10 cellular contexts compared by ENCODE assay signal in the genomic region with DNA sequence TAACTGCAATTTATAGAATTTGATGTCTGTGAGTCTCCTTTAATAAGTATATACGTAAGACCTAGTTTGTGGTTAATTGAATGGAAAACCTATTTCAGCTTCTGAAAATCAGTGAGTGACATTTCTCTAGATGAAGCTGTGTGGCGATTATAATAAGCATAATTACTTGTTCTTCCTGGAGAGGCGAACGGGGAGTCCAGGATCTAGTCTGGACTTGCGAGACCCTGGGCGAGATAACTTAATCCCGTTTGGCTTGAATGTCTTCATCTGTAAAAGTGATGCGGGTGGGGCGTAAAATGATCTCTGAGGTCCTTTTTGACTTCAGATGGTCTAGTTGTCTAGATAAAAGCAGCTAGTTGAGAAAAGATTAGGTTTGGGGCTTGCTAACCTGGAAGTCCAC. TPM values are rescaled to one million over a fixed set of nuclear protein-coding genes. Genes with fewer than 3 reads are reported as not detected.
A peak's percentile ranks its signal among the peaks of the same experiment; 100 is the strongest.
DNase-seq lines count a peak whose midpoint lies in the region; ATAC-seq and TF ChIP-seq lines count a peak whose summit lies in the region.
"Had no signal": no experiment of that assay in that cellular context is flagged by ENCODE, and none has a peak within 500 bp of the region (broad histone marks: within the 10 kb centered on the region; RNA-seq: fewer than 3 reads in every experiment).

No MANE protein-coding gene starts in this region.

- no peak overlapping the region for H2AK5ac ChIP-seq in H9 (ENCODE audit: insufficient read length, low read length)

- H3K27ac ChIP-seq in H9 (ENCODE audit: insufficient read length, low read depth, low read length) (no peak overlapping the region), hepatocyte (no peak overlapping the region), rectal smooth muscle tissue (ENCODE audit: low read depth, low read length) (no peak overlapping the region)

- no peak overlapping the region for H3K9ac ChIP-seq in H9 (ENCODE audit: extremely low read depth, insufficient read length, low read length)
- no peak overlapping the region for H3K9ac ChIP-seq in rectal smooth muscle tissue (ENCODE audit: low read length)

- H3K27me3 ChIP-seq in H9 (ENCODE audit: insufficient read depth, low read length) (no peaks in the 10 kb centered on the region), hepatocyte (no peaks in the 10 kb centered on the region), rectal smooth muscle tissue (ENCODE audit: control insufficient read depth, insufficient read depth, low read length) (no peaks in the 10 kb centered on the region)

- peaks cover 10% of the 10 kb centered on the region for H3K23me2 ChIP-seq in H9 (ENCODE audit: insufficient read length, low read depth, low read length, poor library complexity, severe bottlenecking)

- H3K18ac ChIP-seq in H9 (ENCODE audit: insufficient read length, low read depth, low read length), result no peak overlapping the region

- H4K91ac ChIP-seq in H9 (ENCODE audit: insufficient read length, low read depth, low read length), result no peak overlapping the region

- no peak overlapping the region for H3T11ph ChIP-seq in H9 (ENCODE audit: low read length)

- H3K4me1 ChIP-seq in H9 (ENCODE audit: insufficient read depth, low read length), result no peaks in the 10 kb centered on the region
- no peaks in the 10 kb centered on the region for H3K4me1 ChIP-seq in hepatocyte (ENCODE audit: insufficient read depth)
- no peaks in the 10 kb centered on the region for H3K4me1 ChIP-seq in rectal smooth muscle tissue (ENCODE audit: control insufficient read depth, insufficient read depth, low read length)

- H3K4me2 ChIP-seq in H9 (ENCODE audit: insufficient read depth, insufficient read length, low read length) (no peak overlapping the region), hepatocyte (peak overlapping the region; percentile 91)

- no peak for TF ChIP-seq CTCF in H9 (conservative IDR thresholded peaks at IDR 0.05)
- TF ChIP-seq CTCF in activated B cell treated with CpG ODN at 0.5 μM for 24 hours (IDR thresholded peaks at IDR 0.05), result no peak
- no peak for TF ChIP-seq CTCF in hepatocyte (IDR thresholded peaks at IDR 0.05; ENCODE audit: poor library complexity)
- TF ChIP-seq CTCF in GM10248 (IDR thresholded peaks at IDR 0.05; ENCODE audit: control extremely low read depth, extremely low read depth, low read depth, missing control alignments), result no peak

- no peak overlapping the region for H2BK15ac ChIP-seq in H9 (ENCODE audit: low read depth, low read length)

- H3K23ac ChIP-seq in H9 (ENCODE audit: insufficient read length, low read depth, low read length), result no peak overlapping the region

- H3K36me3 Mint-ChIP-seq in H9 (ENCODE audit: insufficient read depth in 1 of 3, low read depth in 3 of 3) (no peaks in the 10 kb centered on the region; a peak in 1 of 7 replicates), activated B cell treated with CpG ODN at 0.5 μM for 24 hours (ENCODE audit: low read depth) (no peaks in the 10 kb centered on the region)

- H3K4me1 Mint-ChIP-seq in H9, result peaks cover 14 to 18% of the 10 kb centered on the region in 2 experiments
- H3K4me1 Mint-ChIP-seq in activated B cell treated with CpG ODN at 0.5 μM for 24 hours, result peaks cover 12% of the 10 kb centered on the region

- no peaks in the 10 kb centered on the region for H3K9me2 ChIP-seq in hepatocyte (replicated peaks; ENCODE audit: insufficient read depth)

- DNase-seq in H9, result no peak
- DNase-seq in activated B cell treated with CpG ODN at 0.5 μM for 24 hours, result no peak
- DNase-seq in hepatocyte (ENCODE audit: low spot score), result no peak
- no peak for DNase-seq in foreskin melanocyte
- DNase-seq in GM19238 (ENCODE audit: insufficient read length, low spot score), result no peak
- no peak for DNase-seq in GM10248 (ENCODE audit: extremely low spot score)
- DNase-seq: amniotic stem cell, GDM1 had no signal

- H3K27me3 Mint-ChIP-seq in H9 (ENCODE audit: low read depth), result peaks cover 37% of the 10 kb centered on the region
- H3K27me3 Mint-ChIP-seq in activated B cell treated with CpG ODN at 0.5 μM for 24 hours, result peaks cover 13% of the 10 kb centered on the region

- H3K79me1 ChIP-seq in H9 (ENCODE audit: insufficient read depth, low read depth, low read length, poor library complexity, severe bottlenecking), result no peaks in the 10 kb centered on the region

- no peak overlapping the region for H2BK120ac ChIP-seq in H9 (ENCODE audit: low read depth, low read length, poor library complexity, severe bottlenecking)

- H4K20me1 ChIP-seq in H9 (ENCODE audit: control insufficient read depth, insufficient read depth, insufficient read length), result no peaks in the 10 kb centered on the region
- H4K20me1 ChIP-seq in hepatocyte (ENCODE audit: insufficient read depth, poor library complexity, severe bottlenecking), result no peaks in the 10 kb centered on the region

- no peak for ATAC-seq in activated B cell treated with CpG ODN at 0.5 μM for 24 hours (ENCODE audit: low read depth)
- no peak for ATAC-seq in GM18868 (IDR thresholded peaks at IDR 0.05; ENCODE audit: unreplicated experiment)

- no CpG with 5 or more reads among the region's 9 CpGs for WGBS in H9 (ENCODE audit: extremely low coverage, insufficient read length, low lambda C conversion rate)
- WGBS in hepatocyte (ENCODE audit: low lambda C conversion rate, missing lambda C conversion rate), result 47% methylated on average over 9 of the region's 9 CpGs

- H3K36me3 ChIP-seq in hepatocyte (replicated peaks; ENCODE audit: insufficient read depth, low read depth) (no peaks in the 10 kb centered on the region), rectal smooth muscle tissue (ENCODE audit: control insufficient read depth, insufficient read depth, low read length) (no peaks in the 10 kb centered on the region)

- no peak overlapping the region for H3K56ac ChIP-seq in H9 (ENCODE audit: insufficient read length, low read depth, low read length)

- no peaks in the 10 kb centered on the region for H3K9me3 ChIP-seq in H9 (ENCODE audit: control insufficient read depth, low read depth, low read length)
- H3K9me3 ChIP-seq in hepatocyte (ENCODE audit: low read depth), result no peaks in the 10 kb centered on the region

- H2AFZ ChIP-seq in H9 (ENCODE audit: low read length) (no peak overlapping the region), hepatocyte (no peak overlapping the region)

- intact Hi-C loops in activated B cell treated with CpG ODN at 0.5 μM for 24 hours (cut with micrococcal nuclease), result no loop called here

- no peak overlapping the region for H2BK20ac ChIP-seq in H9 (ENCODE audit: low read depth, low read length, poor library complexity, severe bottlenecking)

- H3K4me3 Mint-ChIP-seq in H9 (peak overlapping the region; percentile 75 to 79; a peak in 4 of 5 replicates), activated B cell treated with CpG ODN at 0.5 μM for 24 hours (peak overlapping the region; percentile 72)

- H4K8ac ChIP-seq in H9 (replicated peaks; ENCODE audit: insufficient read length, low read depth, low read length), result no peak overlapping the region

- CTCF ChIA-PET in activated B cell treated with CpG ODN at 0.5 μM for 24 hours (lab: Charles Lee), result no interaction called here
- CTCF ChIA-PET in GM10248 (lab: Yijun Ruan, JAX), result interaction anchor here (0.8 to 3.4 kb wide), 5 partner anchors 9 to 28 kb away, joined by 3 to 14 read pairs (median 4); no protein-coding TSS in a partner anchor

- POLR2A ChIA-PET in activated B cell treated with CpG ODN at 0.5 μM for 24 hours (lab: Charles Lee) (no interaction called here), GM10248 (lab: Yijun Ruan, JAX) (no interaction called here)

- H3K9me3 Mint-ChIP-seq in H9 (no peaks in the 10 kb centered on the region), activated B cell treated with CpG ODN at 0.5 μM for 24 hours (no peaks in the 10 kb centered on the region)

- H3K79me2 ChIP-seq in H9 (ENCODE audit: insufficient read depth, low read length) (no peaks in the 10 kb centered on the region), hepatocyte (no peaks in the 10 kb centered on the region)

- H3K27ac Mint-ChIP-seq in H9 (no peak overlapping the region), activated B cell treated with CpG ODN at 0.5 μM for 24 hours (no peak overlapping the region)

- H3K14ac ChIP-seq in H9 (ENCODE audit: insufficient read depth, low read length), result no peak overlapping the region

- H3K4ac ChIP-seq in H9 (ENCODE audit: low read depth, low read length), result no peak overlapping the region

- no peak overlapping the region for H2BK5ac ChIP-seq in H9 (ENCODE audit: insufficient read length, low read length)

- H3K4me3 ChIP-seq in hepatocyte (peak overlapping the region; percentile 71), rectal smooth muscle tissue (ENCODE audit: low read length) (peak overlapping the region; percentile 62)

- no peak overlapping the region for H2BK12ac ChIP-seq in H9 (ENCODE audit: insufficient read length, low read depth, low read length)

- no peak overlapping the region for H4K5ac ChIP-seq in H9 (ENCODE audit: insufficient read length, low read depth, low read length)

RNA-seq across cellular contexts. Expression of gene PRRG4, which starts 1.1 kb away (rescaled TPM):
- 1.2 TPM in 2 replicates for total RNA-seq in H9 (2021)
- total RNA-seq in activated B cell treated with CpG ODN at 0.5 μM for 24 hours, result 0.17 and 0.33 TPM in 2 replicates
- 9.2 and 12.1 TPM in 2 replicates for total RNA-seq in hepatocyte
- polyA plus RNA-seq in hepatocyte, result 3.0 TPM in 2 replicates

RNA-seq across cellular contexts. Expression of gene CCDC73, which starts 36.3 kb away (rescaled TPM):
- total RNA-seq in H9 (2021), result 0.04 TPM in 1 of 2 replicates, not detected in the other
- 0.07 TPM in 1 of 2 replicates, not detected in the other for total RNA-seq in activated B cell treated with CpG ODN at 0.5 μM for 24 hours
- 0.03 and 0.12 TPM in 2 replicates for total RNA-seq in hepatocyte
- polyA plus RNA-seq in hepatocyte, result 0.06 TPM in 1 of 2 replicates, not detected in the other
